8 cellular contexts compared by ENCODE assay signal in the genomic region with DNA sequence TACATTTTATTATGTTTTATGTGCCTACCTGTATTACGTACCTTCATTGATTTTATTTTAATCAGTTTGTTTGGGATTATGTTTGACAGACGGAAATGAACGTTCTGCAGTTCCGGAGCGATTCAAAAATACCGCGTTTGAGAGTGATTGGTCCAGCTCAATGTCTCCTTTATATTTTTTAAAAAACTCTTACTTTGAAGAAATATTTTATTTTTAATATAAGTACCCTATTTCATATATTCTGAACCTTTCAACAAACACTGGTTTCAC.
DNase-seq lines count a peak whose midpoint lies in the region; ATAC-seq, FAIRE-seq and TF ChIP-seq lines count a peak whose summit lies in the region.

No MANE protein-coding gene starts in this region.

- ATAC-seq in activated naive CD8-positive, alpha-beta T cell treated with anti-CD3 and anti-CD28 coated beads, Interleukin-2, amount 50 U/mL, for 24 hours = no peak
- ATAC-seq in stimulated activated naive B cell treated with anti-CD40 and anti-IgM and Interleukin-4, amounts not matched to agents 10 μg/mL and 1 μg/mL and 100 μg/mL, for 72 hours (replicated peaks) = peak; percentile 8 to 14

- H3K27me3 ChIP-seq in Caco-2 (replicated peaks; ENCODE audit: control insufficient read depth, insufficient read depth, low read length) (no peaks in the 10 kb centered on the region), HUES6 (ENCODE audit: control insufficient read depth, insufficient read depth, low read length) (no peaks in the 10 kb centered on the region), iPS-18a (ENCODE audit: control insufficient read depth, insufficient read depth, low read length) (no peaks in the 10 kb centered on the region)

- H3K9me3 Mint-ChIP-seq in Caco-2 (ENCODE audit: unreplicated experiment) = no peaks in the 10 kb centered on the region
- H3K9me3 Mint-ChIP-seq in activated naive CD8-positive, alpha-beta T cell treated with anti-CD3 and anti-CD28 coated beads, Interleukin-2, amount 50 U/mL, for 24 hours = no peaks in the 10 kb centered on the region
- peaks cover 0 to 2% of the 10 kb centered on the region in 2 donors for H3K9me3 Mint-ChIP-seq in stimulated activated naive B cell treated with anti-CD40 and anti-IgM and Interleukin-4, amounts not matched to agents 10 μg/mL and 1 μg/mL and 100 μg/mL, for 72 hours

- POLR2A ChIA-PET in Caco-2 (lab: Charles Lee) = interaction anchor here (0.5 to 3.4 kb wide), 25 partner anchors 9 to 1617 kb away, joined by 3 to 166 read pairs (median 7); a partner anchor contains a TSS

- H3K27me3 Mint-ChIP-seq in Caco-2 (ENCODE audit: insufficient read depth, unreplicated experiment) = peaks cover 3% of the 10 kb centered on the region
- H3K27me3 Mint-ChIP-seq in activated naive CD8-positive, alpha-beta T cell treated with anti-CD3 and anti-CD28 coated beads, Interleukin-2, amount 50 U/mL, for 24 hours = no peaks in the 10 kb centered on the region
- no peaks in the 10 kb centered on the region for H3K27me3 Mint-ChIP-seq in stimulated activated naive B cell treated with anti-CD40 and anti-IgM and Interleukin-4, amounts not matched to agents 10 μg/mL and 1 μg/mL and 100 μg/mL, for 72 hours

- peak overlapping the region; percentile 71 for H3K27ac Mint-ChIP-seq in Caco-2 (ENCODE audit: unreplicated experiment)
- H3K27ac Mint-ChIP-seq in activated naive CD8-positive, alpha-beta T cell treated with anti-CD3 and anti-CD28 coated beads, Interleukin-2, amount 50 U/mL, for 24 hours = peak overlapping the region; percentile 98
- H3K27ac Mint-ChIP-seq in stimulated activated naive B cell treated with anti-CD40 and anti-IgM and Interleukin-4, amounts not matched to agents 10 μg/mL and 1 μg/mL and 100 μg/mL, for 72 hours = peak overlapping the region; percentile 91

- no peak for TF ChIP-seq CTCF in Caco-2 (IDR thresholded peaks at IDR 0.05; ENCODE audit: insufficient read depth in 1 of 2, low read depth in 1 of 2, low read length in 1 of 2, severe bottlenecking in 1 of 2, unreplicated experiment in 1 of 2)

- BruUV-seq in Caco-2 (replicated peaks; lab: Mats Ljungman, UMichigan) = no TSS peak

- H3K9ac ChIP-seq in HUES6 (ENCODE audit: low read length) (peak overlapping the region; percentile 96), iPS-18a (ENCODE audit: low read length) (peak overlapping the region; percentile 96)

- peak overlapping the region; percentile 95 for H3K27ac ChIP-seq in HUES6 (ENCODE audit: low read depth, low read length)
- H3K27ac ChIP-seq in iPS-18a (ENCODE audit: low read length) = peak overlapping the region; percentile 96

- peaks cover 13% of the 10 kb centered on the region for H3K4me1 Mint-ChIP-seq in Caco-2 (ENCODE audit: low read depth, unreplicated experiment)
- peaks cover 44% of the 10 kb centered on the region for H3K4me1 Mint-ChIP-seq in activated naive CD8-positive, alpha-beta T cell treated with anti-CD3 and anti-CD28 coated beads, Interleukin-2, amount 50 U/mL, for 24 hours
- peaks cover 17 to 50% of the 10 kb centered on the region in 2 donors for H3K4me1 Mint-ChIP-seq in stimulated activated naive B cell treated with anti-CD40 and anti-IgM and Interleukin-4, amounts not matched to agents 10 μg/mL and 1 μg/mL and 100 μg/mL, for 72 hours

- peaks cover 71% of the 10 kb centered on the region for H3K36me3 Mint-ChIP-seq in Caco-2 (ENCODE audit: insufficient read depth, unreplicated experiment)
- no peaks in the 10 kb centered on the region for H3K36me3 Mint-ChIP-seq in activated naive CD8-positive, alpha-beta T cell treated with anti-CD3 and anti-CD28 coated beads, Interleukin-2, amount 50 U/mL, for 24 hours (ENCODE audit: low read depth)
- peaks cover 3 to 13% of the 10 kb centered on the region in 2 donors for H3K36me3 Mint-ChIP-seq in stimulated activated naive B cell treated with anti-CD40 and anti-IgM and Interleukin-4, amounts not matched to agents 10 μg/mL and 1 μg/mL and 100 μg/mL, for 72 hours

- intact Hi-C loops in Caco-2 (cut with micrococcal nuclease; ENCODE audit: unreplicated experiment) = loop anchor here (1.0 to 2.0 kb wide), 5 partner anchors 22 to 46 kb away; a partner anchor contains a TSS

- peak overlapping the region; percentile 71 for H3K4me3 Mint-ChIP-seq in Caco-2 (ENCODE audit: unreplicated experiment)
- H3K4me3 Mint-ChIP-seq in activated naive CD8-positive, alpha-beta T cell treated with anti-CD3 and anti-CD28 coated beads, Interleukin-2, amount 50 U/mL, for 24 hours = peak overlapping the region; percentile 89
- H3K4me3 Mint-ChIP-seq in stimulated activated naive B cell treated with anti-CD40 and anti-IgM and Interleukin-4, amounts not matched to agents 10 μg/mL and 1 μg/mL and 100 μg/mL, for 72 hours = peak overlapping the region; percentile 93 to 94

- no peaks in the 10 kb centered on the region for H3K9me3 ChIP-seq in Caco-2
- H3K9me3 ChIP-seq in HUES6 (ENCODE audit: control insufficient read depth, insufficient read depth, low read depth, low read length) = no peaks in the 10 kb centered on the region
- H3K9me3 ChIP-seq in iPS-18a (ENCODE audit: control insufficient read depth, low read depth, low read length) = no peaks in the 10 kb centered on the region

- H3K36me3 ChIP-seq in Caco-2 (ENCODE audit: control insufficient read depth, insufficient read depth, low read length) (no peaks in the 10 kb centered on the region), HUES6 (ENCODE audit: control insufficient read depth, insufficient read depth, low read length) (no peaks in the 10 kb centered on the region), iPS-18a (ENCODE audit: control insufficient read depth, low read depth, low read length) (no peaks in the 10 kb centered on the region)

- CTCF ChIA-PET in Caco-2 (lab: Charles Lee) = interaction anchor here (0.7 to 2.2 kb wide), 6 partner anchors 16 to 1617 kb away, joined by 3 to 11 read pairs (median 5); a partner anchor contains a TSS

- peaks cover 14% of the 10 kb centered on the region for H3K4me1 ChIP-seq in Caco-2
- H3K4me1 ChIP-seq in HUES6 (ENCODE audit: control insufficient read depth, insufficient read depth, low read length) = peaks cover 4% of the 10 kb centered on the region
- no peaks in the 10 kb centered on the region for H3K4me1 ChIP-seq in iPS-18a (ENCODE audit: control insufficient read depth, low read depth, low read length)

- H3K4me3 ChIP-seq in Caco-2 (ENCODE audit: low read depth, low read length) (peak overlapping the region; percentile 97), HUES6 (ENCODE audit: low read depth, low read length) (peak overlapping the region; percentile 75), iPS-18a (ENCODE audit: low read length) (peak overlapping the region; percentile 89)

- DNase-seq in Caco-2 (peak in 1 of 2 experiments; percentile 23), DMS 273 treated with DMSO at 0.1 percent for 48 hours (lab: John Stamatoyannopoulos, UW) (no peak), DMS 273 (lab: John Stamatoyannopoulos, UW; ENCODE audit: unreplicated experiment) (no peak), RCC 7860 (ENCODE audit: low spot score) (no peak)
- DNase-seq in activated naive CD8-positive, alpha-beta T cell treated with anti-CD3 and anti-CD28 coated beads, Interleukin-2, amount 50 U/mL, for 24 hours = no peak
- no peak for DNase-seq in stimulated activated naive B cell treated with anti-CD40 and anti-IgM and Interleukin-4, amounts not matched to agents 10 μg/mL and 1 μg/mL and 100 μg/mL, for 72 hours

- no peak for FAIRE-seq in RCC 7860 (lab: Jason Lieb, UNC)
